In the genomic region with DNA sequence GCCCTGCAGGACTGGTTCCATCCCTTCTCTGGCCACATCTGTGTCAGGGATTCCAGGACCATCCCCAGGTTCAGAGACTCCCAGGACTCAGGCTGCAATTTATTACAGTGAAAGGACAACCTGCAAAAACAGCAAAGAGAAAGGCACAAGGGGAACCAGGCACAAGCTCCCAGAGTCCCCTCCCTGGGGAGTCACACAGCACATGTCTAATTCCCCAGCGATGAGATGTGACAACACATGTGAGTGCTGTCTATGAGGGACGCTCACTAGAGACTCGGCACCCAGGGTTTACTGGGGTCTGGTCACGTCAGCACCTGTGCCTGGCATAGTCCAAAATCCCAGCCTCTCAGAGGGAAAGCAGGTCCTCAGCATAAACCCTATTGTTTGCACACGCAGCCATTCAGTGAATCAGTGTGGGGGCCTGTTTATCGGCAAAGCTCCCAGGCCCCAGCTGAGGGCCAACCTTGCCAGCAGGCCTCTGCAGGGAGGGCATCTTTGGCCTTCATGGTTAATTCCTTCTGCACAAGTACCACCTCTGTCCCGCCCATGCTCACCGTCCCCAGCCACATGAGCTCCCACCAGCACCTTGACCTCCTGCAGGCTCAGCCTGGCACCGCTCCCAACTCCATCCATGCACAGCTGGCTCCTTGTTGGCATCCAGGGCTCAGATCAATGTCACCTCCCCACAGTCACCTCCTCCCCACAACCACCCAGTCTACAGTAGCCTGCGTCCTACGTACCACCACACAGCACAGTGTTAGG, we compare ENCODE assay signal across 10 cellular contexts.
DNase-seq lines count a peak whose midpoint lies in the region; ATAC-seq and TF ChIP-seq lines count a peak whose summit lies in the region.
"Had no signal": no experiment of that assay in that cellular context is flagged by ENCODE, and none has a peak within 500 bp of the region (broad histone marks: within the 10 kb centered on the region; RNA-seq: fewer than 3 reads in every experiment).

No MANE protein-coding gene starts in this region.

- H3K36me3 Mint-ChIP-seq in CD4-positive, CD25-positive, alpha-beta regulatory T cell, result no peaks in the 10 kb centered on the region
- H3K36me3 Mint-ChIP-seq in activated T-helper 1 cell treated with anti-CD3 and anti-CD28 coated beads, Interleukin-12 subunit alpha, Interleukin-12 subunit beta, Interleukin-2, Interleukin-4 antibody, amounts not matched to agents 30 ng/mL and 10 ng/mL and 1 ng/mL, durations not matched to agents 14 hours and 24 hours and 36 hours (ENCODE audit: low read depth), result no peaks in the 10 kb centered on the region

- H3K4me3 ChIP-seq in CD4-positive, CD25-positive, alpha-beta regulatory T cell (ENCODE audit: low read depth, low read length), result no peak overlapping the region
- H3K4me3 ChIP-seq in coronary artery, result no peak overlapping the region
- H3K4me3 ChIP-seq: heart left ventricle, tibial artery had no signal

- TF ChIP-seq CTCF in coronary artery (IDR thresholded peaks at IDR 0.05), result no peak

- peaks cover 5 to 19% (median 9%) of the 10 kb centered on the region in 4 donors for H3K4me1 Mint-ChIP-seq in CD4-positive, CD25-positive, alpha-beta regulatory T cell
- H3K4me1 Mint-ChIP-seq in activated T-helper 1 cell treated with anti-CD3 and anti-CD28 coated beads, Interleukin-12 subunit alpha, Interleukin-12 subunit beta, Interleukin-2, Interleukin-4 antibody, amounts not matched to agents 30 ng/mL and 10 ng/mL and 1 ng/mL, durations not matched to agents 14 hours and 24 hours and 36 hours (ENCODE audit: low read depth), result peaks cover 15% of the 10 kb centered on the region

- H3K27ac ChIP-seq in CD4-positive, CD25-positive, alpha-beta regulatory T cell (ENCODE audit: insufficient read depth, low read length, poor library complexity, severe bottlenecking), result peak overlapping the region; percentile 8
- no peak overlapping the region for H3K27ac ChIP-seq in coronary artery
- H3K27ac ChIP-seq: heart left ventricle, tibial artery had no signal

- H3K27me3 Mint-ChIP-seq in CD4-positive, CD25-positive, alpha-beta regulatory T cell, result peaks cover 10% of the 10 kb centered on the region
- no peaks in the 10 kb centered on the region for H3K27me3 Mint-ChIP-seq in activated T-helper 1 cell treated with anti-CD3 and anti-CD28 coated beads, Interleukin-12 subunit alpha, Interleukin-12 subunit beta, Interleukin-2, Interleukin-4 antibody, amounts not matched to agents 30 ng/mL and 10 ng/mL and 1 ng/mL, durations not matched to agents 14 hours and 24 hours and 36 hours (ENCODE audit: insufficient read depth)

- no peak for ATAC-seq in CD4-positive, CD25-positive, alpha-beta regulatory T cell (ENCODE audit: low read depth in 2 of 2)
- peak; percentile 21 for ATAC-seq in GM19351 (IDR thresholded peaks at IDR 0.05; ENCODE audit: unreplicated experiment)
- peak; percentile 7 for ATAC-seq in HG03066 (IDR thresholded peaks at IDR 0.05; ENCODE audit: low read depth, unreplicated experiment)
- ATAC-seq in SK-N-SH treated with all-trans-retinoic acid at 6 μM for 48 hours, result no peak

- H3K4me3 Mint-ChIP-seq in CD4-positive, CD25-positive, alpha-beta regulatory T cell, result no peak overlapping the region
- no peak overlapping the region for H3K4me3 Mint-ChIP-seq in activated T-helper 1 cell treated with anti-CD3 and anti-CD28 coated beads, Interleukin-12 subunit alpha, Interleukin-12 subunit beta, Interleukin-2, Interleukin-4 antibody, amounts not matched to agents 30 ng/mL and 10 ng/mL and 1 ng/mL, durations not matched to agents 14 hours and 24 hours and 36 hours

- H3K9me3 ChIP-seq in CD4-positive, CD25-positive, alpha-beta regulatory T cell (ENCODE audit: control insufficient read depth in 2 of 2, low read length in 2 of 2), result no peaks in the 10 kb centered on the region

- intact Hi-C loops in activated T-helper 1 cell treated with anti-CD3 and anti-CD28 coated beads, Interleukin-12 subunit alpha, Interleukin-12 subunit beta, Interleukin-2, Interleukin-4 antibody, amounts not matched to agents 30 ng/mL and 10 ng/mL and 1 ng/mL, durations not matched to agents 14 hours and 24 hours and 36 hours (cut with micrococcal nuclease), result loop anchor here (1.0 to 5.0 kb wide), 3 partner anchors 95 to 316 kb away; partner anchors contain the start of genes MMP17 and SFSWAP

- no peaks in the 10 kb centered on the region for H3K27me3 ChIP-seq in CD4-positive, CD25-positive, alpha-beta regulatory T cell (ENCODE audit: control insufficient read depth, insufficient read depth, low read length)
- H3K27me3 ChIP-seq: tibial artery had no signal

- peaks cover 0 to 15% (median 8%) of the 10 kb centered on the region in 7 donors for H3K9me3 Mint-ChIP-seq in CD4-positive, CD25-positive, alpha-beta regulatory T cell
- H3K9me3 Mint-ChIP-seq in activated T-helper 1 cell treated with anti-CD3 and anti-CD28 coated beads, Interleukin-12 subunit alpha, Interleukin-12 subunit beta, Interleukin-2, Interleukin-4 antibody, amounts not matched to agents 30 ng/mL and 10 ng/mL and 1 ng/mL, durations not matched to agents 14 hours and 24 hours and 36 hours, result peaks cover 7% of the 10 kb centered on the region

- H3K36me3 ChIP-seq in CD4-positive, CD25-positive, alpha-beta regulatory T cell (ENCODE audit: control insufficient read depth, insufficient read depth, low read length), result no peaks in the 10 kb centered on the region
- H3K36me3 ChIP-seq: heart left ventricle, tibial artery had no signal

- peaks cover 11% of the 10 kb centered on the region for H3K4me1 ChIP-seq in CD4-positive, CD25-positive, alpha-beta regulatory T cell (ENCODE audit: control insufficient read depth, insufficient read depth, low read length, poor library complexity, severe bottlenecking)
- H3K4me1 ChIP-seq: tibial artery had no signal

- DNase-seq in CD4-positive, CD25-positive, alpha-beta regulatory T cell, result no peak
- no peak for DNase-seq in activated T-helper 1 cell treated with anti-CD3 and anti-CD28 coated beads, Interleukin-12 subunit alpha, Interleukin-12 subunit beta, Interleukin-2, Interleukin-4 antibody, amounts not matched to agents 30 ng/mL and 10 ng/mL and 1 ng/mL, durations not matched to agents 14 hours and 24 hours and 36 hours (ENCODE audit: low spot score)
- DNase-seq in NCI-H2227 (lab: John Stamatoyannopoulos, UW; ENCODE audit: unreplicated experiment) (no peak), coronary artery (ENCODE audit: low spot score) (no peak), Kasumi-1 (lab: John Stamatoyannopoulos, UW) (no peak)
- DNase-seq: heart left ventricle, tibial artery had no signal

- H3K27ac Mint-ChIP-seq in CD4-positive, CD25-positive, alpha-beta regulatory T cell, result peak overlapping the region in 1 of 3 donors; percentile 55
- peak overlapping the region; percentile 42 for H3K27ac Mint-ChIP-seq in activated T-helper 1 cell treated with anti-CD3 and anti-CD28 coated beads, Interleukin-12 subunit alpha, Interleukin-12 subunit beta, Interleukin-2, Interleukin-4 antibody, amounts not matched to agents 30 ng/mL and 10 ng/mL and 1 ng/mL, durations not matched to agents 14 hours and 24 hours and 36 hours

TF ChIP-seq in SK-N-SH treated with all-trans-retinoic acid at 6 μM for 48 hours, 23 proteins besides CTCF, POLR2A, EP300 and RAD21 (continues in another document):
- TF ChIP-seq BACH2 (CRISPR knock-in tag; IDR thresholded peaks at IDR 0.05; ENCODE audit: borderline replicate concordance) (no peak), PPARA (CRISPR knock-in tag; IDR thresholded peaks at IDR 0.05; ENCODE audit: borderline replicate concordance) (no peak), ZFP30 (CRISPR knock-in tag; IDR thresholded peaks at IDR 0.05) (no peak), RARB (CRISPR knock-in tag; IDR thresholded peaks at IDR 0.05) (no peak), CSDC2 (CRISPR knock-in tag; IDR thresholded peaks at IDR 0.05) (no peak), ZNF565 (CRISPR knock-in tag; conservative IDR thresholded peaks at IDR 0.05; ENCODE audit: low read depth) (no peak), CREB5 (CRISPR knock-in tag; IDR thresholded peaks at IDR 0.05; ENCODE audit: low read depth) (no peak), SNAI2 (CRISPR knock-in tag; IDR thresholded peaks at IDR 0.05) (no peak), PATZ1 (CRISPR knock-in tag; IDR thresholded peaks at IDR 0.05; ENCODE audit: borderline replicate concordance) (no peak), ARNTL (CRISPR knock-in tag; IDR thresholded peaks at IDR 0.05; ENCODE audit: borderline replicate concordance, low read depth) (no peak), GLIS3 (CRISPR knock-in tag; IDR thresholded peaks at IDR 0.05) (no peak), ESRRG (CRISPR knock-in tag; IDR thresholded peaks at IDR 0.05) (no peak)

Comparison
In these comparisons a context has a peak if more than half of its experiments do, and no peak if none do; other contexts are left out.
1. ATAC-seq: peak in GM19351 (single experiment) and HG03066 (single experiment); none in CD4-positive, CD25-positive, alpha-beta regulatory T cell (0 of 2) and SK-N-SH treated with all-trans-retinoic acid at 6 μM for 48 hours (single experiment).